Comparison of ENCODE assay signal across 3 cellular contexts in the genomic region with DNA sequence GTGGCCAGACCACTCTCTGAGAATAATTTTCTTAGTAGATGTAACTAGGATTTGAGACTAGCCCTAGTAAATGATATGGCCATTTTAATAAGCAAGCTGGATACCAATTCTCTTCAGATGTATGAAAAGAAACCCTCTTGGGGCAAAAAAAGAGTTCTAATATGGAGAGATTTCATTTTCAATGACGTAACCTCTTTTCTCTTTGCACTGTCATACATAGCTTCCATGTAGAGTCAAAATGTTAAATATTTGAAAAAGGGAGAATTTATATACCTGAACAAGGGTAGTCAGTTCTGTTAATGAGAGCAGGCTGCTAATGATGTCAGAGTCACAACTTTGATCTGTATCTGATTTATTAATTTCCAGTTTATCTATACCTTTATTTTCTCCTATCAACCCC.
A peak's percentile ranks its signal among the peaks of the same experiment; 100 is the strongest.
TF ChIP-seq lines count a peak whose summit lies in the region.

No MANE protein-coding gene starts in this region.

TF ChIP-seq in HepG2, 621 proteins besides CTCF, POLR2A, EP300 and RAD21 (continued from another document):
- TF ChIP-seq ZNF562 (CRISPR knock-in tag; IDR thresholded peaks at IDR 0.05; ENCODE audit: borderline replicate concordance): no peak
- TF ChIP-seq ZNF589 (CRISPR knock-in tag; conservative IDR thresholded peaks at IDR 0.05): no peak
- TF ChIP-seq YEATS2 (CRISPR knock-in tag; IDR thresholded peaks at IDR 0.05; ENCODE audit: borderline replicate concordance): no peak
- TF ChIP-seq SMARCC2 (IDR thresholded peaks at IDR 0.05): no peak
- TF ChIP-seq, protein P1, sequence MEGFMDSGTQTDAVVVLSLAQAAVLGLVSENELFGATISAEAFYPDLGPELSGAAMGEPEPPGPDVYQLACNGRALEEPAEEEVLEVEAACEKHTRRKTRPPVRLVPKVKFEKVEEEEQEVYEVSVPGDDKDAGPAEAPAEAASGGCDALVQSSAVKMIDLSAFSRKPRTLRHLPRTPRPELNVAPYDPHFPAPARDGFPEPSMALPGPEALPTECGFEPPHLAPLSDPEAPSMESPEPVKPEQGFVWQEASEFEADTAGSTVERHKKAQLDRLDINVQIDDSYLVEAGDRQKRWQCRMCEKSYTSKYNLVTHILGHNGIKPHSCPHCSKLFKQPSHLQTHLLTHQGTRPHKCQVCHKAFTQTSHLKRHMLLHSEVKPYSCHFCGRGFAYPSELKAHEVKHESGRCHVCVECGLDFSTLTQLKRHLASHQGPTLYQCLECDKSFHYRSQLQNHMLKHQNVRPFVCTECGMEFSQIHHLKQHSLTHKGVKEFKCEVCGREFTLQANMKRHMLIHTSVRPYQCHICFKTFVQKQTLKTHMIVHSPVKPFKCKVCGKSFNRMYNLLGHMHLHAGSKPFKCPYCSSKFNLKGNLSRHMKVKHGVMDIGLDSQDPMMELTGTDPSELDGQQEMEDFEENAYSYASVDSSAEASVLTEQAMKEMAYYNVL (CRISPR knock-in tag; IDR thresholded peaks at IDR 0.05; ENCODE audit: borderline replicate concordance): no peak
- no peak for TF ChIP-seq NFE2L1 (CRISPR knock-in tag; IDR thresholded peaks at IDR 0.05; ENCODE audit: borderline replicate concordance)
- TF ChIP-seq MIER2 (CRISPR knock-in tag; IDR thresholded peaks at IDR 0.05): no peak
- TF ChIP-seq, protein P2, sequence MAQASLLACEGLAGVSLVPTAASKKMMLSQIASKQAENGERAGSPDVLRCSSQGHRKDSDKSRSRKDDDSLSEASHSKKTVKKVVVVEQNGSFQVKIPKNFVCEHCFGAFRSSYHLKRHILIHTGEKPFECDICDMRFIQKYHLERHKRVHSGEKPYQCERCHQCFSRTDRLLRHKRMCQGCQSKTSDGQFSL (CRISPR knock-in tag; IDR thresholded peaks at IDR 0.05): no peak
- TF ChIP-seq, protein P3, sequence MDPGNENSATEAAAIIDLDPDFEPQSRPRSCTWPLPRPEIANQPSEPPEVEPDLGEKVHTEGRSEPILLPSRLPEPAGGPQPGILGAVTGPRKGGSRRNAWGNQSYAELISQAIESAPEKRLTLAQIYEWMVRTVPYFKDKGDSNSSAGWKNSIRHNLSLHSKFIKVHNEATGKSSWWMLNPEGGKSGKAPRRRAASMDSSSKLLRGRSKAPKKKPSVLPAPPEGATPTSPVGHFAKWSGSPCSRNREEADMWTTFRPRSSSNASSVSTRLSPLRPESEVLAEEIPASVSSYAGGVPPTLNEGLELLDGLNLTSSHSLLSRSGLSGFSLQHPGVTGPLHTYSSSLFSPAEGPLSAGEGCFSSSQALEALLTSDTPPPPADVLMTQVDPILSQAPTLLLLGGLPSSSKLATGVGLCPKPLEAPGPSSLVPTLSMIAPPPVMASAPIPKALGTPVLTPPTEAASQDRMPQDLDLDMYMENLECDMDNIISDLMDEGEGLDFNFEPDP (CRISPR knock-in tag; conservative IDR thresholded peaks at IDR 0.05): no peak
- peak; percentile 91 for TF ChIP-seq ATF7 (IDR thresholded peaks at IDR 0.05)
- no peak for TF ChIP-seq ATF7 (CRISPR knock-in tag; IDR thresholded peaks at IDR 0.05)

TF ChIP-seq in HEK293, 187 proteins besides CTCF, POLR2A, EP300 and RAD21 (continued from another document):
- TF ChIP-seq, protein P4, sequence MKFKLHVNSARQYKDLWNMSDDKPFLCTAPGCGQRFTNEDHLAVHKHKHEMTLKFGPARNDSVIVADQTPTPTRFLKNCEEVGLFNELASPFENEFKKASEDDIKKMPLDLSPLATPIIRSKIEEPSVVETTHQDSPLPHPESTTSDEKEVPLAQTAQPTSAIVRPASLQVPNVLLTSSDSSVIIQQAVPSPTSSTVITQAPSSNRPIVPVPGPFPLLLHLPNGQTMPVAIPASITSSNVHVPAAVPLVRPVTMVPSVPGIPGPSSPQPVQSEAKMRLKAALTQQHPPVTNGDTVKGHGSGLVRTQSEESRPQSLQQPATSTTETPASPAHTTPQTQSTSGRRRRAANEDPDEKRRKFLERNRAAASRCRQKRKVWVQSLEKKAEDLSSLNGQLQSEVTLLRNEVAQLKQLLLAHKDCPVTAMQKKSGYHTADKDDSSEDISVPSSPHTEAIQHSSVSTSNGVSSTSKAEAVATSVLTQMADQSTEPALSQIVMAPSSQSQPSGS (tag by site-specific recombination; IDR thresholded peaks at IDR 0.05; ENCODE audit: low read depth): peak; percentile 37; the same call in 1 of the 2 replicates

TF ChIP-seq in GM12878, 131 proteins besides CTCF, POLR2A, EP300 and RAD21 (continued from another document):
- peak; percentile 33; the same call in 1 of the 2 replicates for TF ChIP-seq ATF7 (IDR thresholded peaks at IDR 0.05; ENCODE audit: low read depth)
